29 cellular contexts compared by ENCODE assay signal in genomic region chr1:2948751-2949680, GRCh38.
DNase-seq lines count a peak whose midpoint lies in the region; ATAC-seq and TF ChIP-seq lines count a peak whose summit lies in the region.
"Had no signal": no experiment of that assay in that cellular context is flagged by ENCODE, and none has a peak within 500 bp of the region (broad histone marks: within the 10 kb centered on the region; RNA-seq: fewer than 3 reads in every experiment).

No MANE protein-coding gene starts in this region.

- no peaks in the 10 kb centered on the region for H3K36me3 ChIP-seq in thoracic aorta
- H3K36me3 ChIP-seq: brain microvascular endothelial cell, WERI-Rb-1 had no signal

- peaks cover 3% of the 10 kb centered on the region for H3K9me3 ChIP-seq in thoracic aorta
- H3K9me3 ChIP-seq: A549 had no signal

- no peaks in the 10 kb centered on the region for H3K27me3 Mint-ChIP-seq in activated CD8-positive, alpha-beta T cell treated with anti-CD3 and anti-CD28 coated beads, Interleukin-2, amount 10 ng/mL, durations not matched to agents 7 days and 5 days (ENCODE audit: low read depth)
- H3K27me3 Mint-ChIP-seq: type B pancreatic cell had no signal

- intact Hi-C loops in left ventricle myocardium superior (cut with micrococcal nuclease): no loop called here
- intact Hi-C loops in cardiac septum (cut with DNase I): no loop called here

- H3K36me3 Mint-ChIP-seq in activated CD8-positive, alpha-beta T cell treated with anti-CD3 and anti-CD28 coated beads, Interleukin-2, amount 10 ng/mL, durations not matched to agents 7 days and 5 days (ENCODE audit: low read depth): no peaks in the 10 kb centered on the region
- H3K36me3 Mint-ChIP-seq: type B pancreatic cell had no signal

- H3K4me1 Mint-ChIP-seq in activated CD8-positive, alpha-beta T cell treated with anti-CD3 and anti-CD28 coated beads, Interleukin-2, amount 10 ng/mL, durations not matched to agents 7 days and 5 days (ENCODE audit: low read depth): no peaks in the 10 kb centered on the region
- H3K4me1 Mint-ChIP-seq: stimulated activated naive CD8-positive, alpha-beta T cell treated with anti-CD3 and anti-CD28 coated beads, Interleukin-15, amount 100 ng/mL, for 72 hours had no signal

- TF ChIP-seq CTCF in thoracic aorta (IDR thresholded peaks at IDR 0.05): no peak

- no peak overlapping the region for H3K27ac ChIP-seq in thoracic aorta
- H3K27ac ChIP-seq: A549, brain microvascular endothelial cell, PC-9, psoas muscle, WERI-Rb-1 had no signal

- H3K4me3 Mint-ChIP-seq in activated CD8-positive, alpha-beta T cell treated with anti-CD3 and anti-CD28 coated beads, Interleukin-2, amount 10 ng/mL, durations not matched to agents 7 days and 5 days: no peak overlapping the region
- H3K4me3 Mint-ChIP-seq: effector memory CD8-positive, alpha-beta T cell; IgD-negative memory B cell; stimulated activated naive CD8-positive, alpha-beta T cell treated with anti-CD3 and anti-CD28 coated beads, Interleukin-15, amount 100 ng/mL, for 72 hours; type B pancreatic cell had no signal

- ATAC-seq in left ventricle myocardium superior: no peak
- ATAC-seq in thoracic aorta (ENCODE audit: insufficient number of reproducible peaks, low FRiP score, low read depth): no peak
- no peak for ATAC-seq in GM18907 (IDR thresholded peaks at IDR 0.05; ENCODE audit: unreplicated experiment)
- no peak for ATAC-seq in activated CD8-positive, alpha-beta T cell treated with anti-CD3 and anti-CD28 coated beads, Interleukin-2, amount 10 ng/mL, durations not matched to agents 7 days and 5 days
- ATAC-seq: effector memory CD8-positive, alpha-beta T cell; left lobe of liver; psoas muscle; stimulated activated naive CD8-positive, alpha-beta T cell treated with anti-CD3 and anti-CD28 coated beads, Interleukin-15, amount 100 ng/mL, for 72 hours had no signal

- DNase-seq in left ventricle myocardium superior (peak; percentile 9), cardiac septum (ENCODE audit: low spot score) (no peak), hypothalamus (lab: John Stamatoyannopoulos, UW) (peak in 27 of 51 donors; percentile 15 to 82 (median 48)), occipital lobe (lab: John Stamatoyannopoulos, UW) (peak; percentile 24), thoracic aorta (ENCODE audit: low spot score) (no peak), GM19238 (ENCODE audit: insufficient read length, low spot score) (no peak)
- no peak for DNase-seq in activated CD8-positive, alpha-beta T cell treated with anti-CD3 and anti-CD28 coated beads, Interleukin-2, amount 10 ng/mL, durations not matched to agents 7 days and 5 days
- DNase-seq: activated CD4-positive, alpha-beta T cell treated with anti-CD3 and anti-CD28 coated beads for 48 hours; activated gamma-delta T cell treated with Interleukin-2 at 50 U/mL for 16 hours; activated T-cell treated with anti-CD3 and anti-CD28 coated beads, Interleukin-2, amount 50 U/mL, for 1 hour; AML-193; brain microvascular endothelial cell; effector memory CD8-positive, alpha-beta T cell; NCI-H1092; NCI-H1930; NCI-H524 treated with DMSO at 0.1 percent for 48 hours; PC-9; SIG-M5; stimulated activated naive CD8-positive, alpha-beta T cell treated with anti-CD3 and anti-CD28 coated beads, Interleukin-15, amount 100 ng/mL, for 72 hours; SW 1271; T-helper 9 cell; WERI-Rb-1 had no signal

- H3K4me1 ChIP-seq in thoracic aorta (ENCODE audit: control insufficient read depth in 1 of 2, low read depth in 2 of 2): peaks cover 10 to 31% of the 10 kb centered on the region in 2 donors
- H3K4me1 ChIP-seq: A549, psoas muscle had no signal

- CTCF ChIA-PET in activated CD8-positive, alpha-beta T cell treated with anti-CD3 and anti-CD28 coated beads, Interleukin-2, amount 10 ng/mL, durations not matched to agents 7 days and 5 days (lab: Charles Lee): no interaction called here

- POLR2A ChIA-PET in activated CD8-positive, alpha-beta T cell treated with anti-CD3 and anti-CD28 coated beads, Interleukin-2, amount 10 ng/mL, durations not matched to agents 7 days and 5 days (lab: Charles Lee): no interaction called here

- peaks cover 12% of the 10 kb centered on the region for H3K9me3 Mint-ChIP-seq in activated CD8-positive, alpha-beta T cell treated with anti-CD3 and anti-CD28 coated beads, Interleukin-2, amount 10 ng/mL, durations not matched to agents 7 days and 5 days (ENCODE audit: insufficient read depth)

- H3K27me3 ChIP-seq in thoracic aorta (replicated peaks; ENCODE audit: insufficient read depth): no peaks in the 10 kb centered on the region
- H3K27me3 ChIP-seq: brain microvascular endothelial cell had no signal

- H3K4me3 ChIP-seq in thoracic aorta: peak overlapping the region; percentile 42
- H3K4me3 ChIP-seq: A549, PC-9, psoas muscle, skin epidermis had no signal

- H3K27ac Mint-ChIP-seq in activated CD8-positive, alpha-beta T cell treated with anti-CD3 and anti-CD28 coated beads, Interleukin-2, amount 10 ng/mL, durations not matched to agents 7 days and 5 days: no peak overlapping the region
- H3K27ac Mint-ChIP-seq: effector memory CD8-positive, alpha-beta T cell; stimulated activated naive CD8-positive, alpha-beta T cell treated with anti-CD3 and anti-CD28 coated beads, Interleukin-15, amount 100 ng/mL, for 72 hours; type B pancreatic cell had no signal

Comparison
In these comparisons a context has a peak if more than half of its experiments do, and no peak if none do; other contexts are left out.
1. DNase-seq: peak in left ventricle myocardium superior (single experiment), hypothalamus (27 of 51) and occipital lobe (single experiment); none in cardiac septum (single experiment), thoracic aorta (single experiment), activated CD8-positive, alpha-beta T cell treated with anti-CD3 and anti-CD28 coated beads, Interleukin-2, amount 10 ng/mL, durations not matched to agents 7 days and 5 days (single experiment) and GM19238 (single experiment).